ENCODE assay signal across 9 cellular contexts in genomic region chr15:62119224-62119925, GRCh38. TPM values are rescaled to one million over a fixed set of nuclear protein-coding genes. Genes with fewer than 3 reads are reported as not detected.
DNase-seq lines count a peak whose midpoint lies in the region; ATAC-seq, FAIRE-seq and TF ChIP-seq lines count a peak whose summit lies in the region.
"Had no signal": no experiment of that assay in that cellular context is flagged by ENCODE, and none has a peak within 500 bp of the region (broad histone marks: within the 10 kb centered on the region; RNA-seq: fewer than 3 reads in every experiment).

No MANE protein-coding gene starts in this region.

- peak overlapping the region; percentile 86 for H3K27ac Mint-ChIP-seq in MCF 10A (ENCODE audit: low read depth, unreplicated experiment)

- no peak for TF ChIP-seq POLR2A in HepG2 (IDR thresholded peaks at IDR 0.05; ENCODE audit: insufficient read depth in 1 of 2, low read depth in 2 of 2, low read length in 2 of 2)

- ATAC-seq in HepG2: peak; percentile 60; the same call in 2 of the 3 replicates

- 15% methylated on average over 7 of the region's 7 CpGs for WGBS in HepG2 (ENCODE audit: low lambda C conversion rate)
- 48% methylated on average over 7 of the region's 7 CpGs for WGBS in urinary bladder

- POLR2A ChIA-PET in MCF 10A (lab: Yijun Ruan, JAX): interaction anchor here (0.6 to 1.9 kb wide), 15 partner anchors 8 to 266 kb away, joined by 3 to 12 read pairs (median 4); partner anchors contain the start of gene VPS13C
- POLR2A ChIA-PET in HepG2 (lab: Yijun Ruan, JAX): no interaction called here

- TF ChIP-seq RAD21 in HepG2 (CRISPR knock-in tag; IDR thresholded peaks at IDR 0.05): no peak

- H3K4me2 ChIP-seq in HepG2 (ENCODE audit: low read depth, low read length): peak overlapping the region; percentile 66

- H3K27me3 ChIP-seq in HepG2 (ENCODE audit: control insufficient read depth in 1 of 2, insufficient read depth in 2 of 2, low read length in 2 of 2): peaks cover 0 to 7% of the 10 kb centered on the region in 2 experiments; a peak in 2 of 5 replicates

- intact Hi-C loops in MCF 10A (cut with micrococcal nuclease): no loop called here
- intact Hi-C loops in HepG2 (cut with micrococcal nuclease; ENCODE audit: unreplicated experiment): no loop called here

- TF ChIP-seq EP300 in HepG2 (IDR thresholded peaks at IDR 0.05; ENCODE audit: low read depth in 2 of 2, low read length in 2 of 2) (no peak; a peak in 1 of 4 replicates), HepG2 (CRISPR knock-in tag; IDR thresholded peaks at IDR 0.05; ENCODE audit: borderline replicate concordance) (no peak)

- no peaks in the 10 kb centered on the region for H3K9me3 Mint-ChIP-seq in MCF 10A (ENCODE audit: unreplicated experiment)

- H3K4me1 ChIP-seq in HepG2 (ENCODE audit: insufficient read depth, low read length) (peaks cover 25% of the 10 kb centered on the region), urinary bladder (ENCODE audit: insufficient read depth) (no peaks in the 10 kb centered on the region)

- TF ChIP-seq CTCF in MCF 10A (IDR thresholded peaks at IDR 0.05; ENCODE audit: unreplicated experiment) (no peak), HepG2 (CRISPR knock-in tag; IDR thresholded peaks at IDR 0.05) (no peak)

- no peak for FAIRE-seq in HepG2 (lab: Jason Lieb, UNC)
- FAIRE-seq: TTC549 had no signal

- H3K27ac ChIP-seq in HepG2 (ENCODE audit: extremely low read length, insufficient read depth, low read length) (no peak overlapping the region), urinary bladder (ENCODE audit: low read depth) (peak overlapping the region; percentile 27)

- no peaks in the 10 kb centered on the region for H3K27me3 Mint-ChIP-seq in MCF 10A (ENCODE audit: insufficient read depth, unreplicated experiment)

- BruUV-seq in MCF 10A (replicated peaks; lab: Mats Ljungman, UMichigan) (TSS peak; percentile 94), HepG2 (replicated peaks; lab: Mats Ljungman, UMichigan) (no TSS peak)

- peaks cover 29% of the 10 kb centered on the region for H3K4me1 Mint-ChIP-seq in MCF 10A (ENCODE audit: insufficient read depth, unreplicated experiment)

- H3K36me3 ChIP-seq in HepG2 (replicated peaks in 1 of 2; ENCODE audit: control insufficient read depth in 1 of 2, insufficient read depth in 2 of 2, low read length in 2 of 2) (no peaks in the 10 kb centered on the region), urinary bladder (ENCODE audit: insufficient read depth) (no peaks in the 10 kb centered on the region)

- CTCF ChIA-PET in MCF 10A (lab: Yijun Ruan, JAX) (interaction anchor here (0.6 to 1.2 kb wide), 7 partner anchors 9 to 268 kb away, joined by 3 to 5 read pairs (median 3); no protein-coding TSS in a partner anchor), HepG2 (lab: Yijun Ruan, JAX; ENCODE audit: low intra/inter-chr PET ratio, low total read pairs) (no interaction called here)

- H3K9ac ChIP-seq in HepG2 (ENCODE audit: insufficient read depth, low read depth, low read length): peak overlapping the region; percentile 37; the same call in 1 of the 2 replicates

- H2AFZ ChIP-seq in HepG2 (ENCODE audit: low read length): peak overlapping the region; percentile 79

- H3K79me2 ChIP-seq in HepG2 (ENCODE audit: insufficient read depth, low read length): no peaks in the 10 kb centered on the region

- H3K9me3 ChIP-seq in HepG2 (ENCODE audit: low read length): no peaks in the 10 kb centered on the region

- DNase-seq in GM04504 (ENCODE audit: low read depth) (peak; percentile 85), NOMO-1 treated with dmso at 0.1 percent for 144 hours (lab: John Stamatoyannopoulos, UW; ENCODE audit: unreplicated experiment) (peak; percentile 28), MCF 10A (ENCODE audit: unreplicated experiment) (peak; percentile 94), HepG2 (ENCODE audit: low spot score) (peak; percentile 51), NCI-H524 treated with DMSO at 0.1 percent for 48 hours (lab: John Stamatoyannopoulos, UW) (no peak), NCI-H2196 treated with DMSO at 0.1 percent for 48 hours (lab: John Stamatoyannopoulos, UW; ENCODE audit: unreplicated experiment) (no peak)
- no peak for DNase-seq in effector CD4-positive, alpha-beta T cell

- no peaks in the 10 kb centered on the region for H4K20me1 ChIP-seq in HepG2 (ENCODE audit: insufficient read depth, low read length)

- in situ Hi-C loops in HepG2 (cut with HindIII; ENCODE audit: extremely low pct_ligation_motif_present, low pct_unique_long_range_greater_than_20kb): no loop called here

- peak overlapping the region in 2 of 3 experiments; percentile 4 to 32; a peak in 1 of 6 replicates for H3K4me3 ChIP-seq in HepG2 (replicated peaks in 1 of 3; ENCODE audit: insufficient read depth in 1 of 3, low read depth in 2 of 3, low read length in 3 of 3)
- H3K4me3 ChIP-seq in urinary bladder (ENCODE audit: low read depth, low read length): no peak overlapping the region

- H3K4me3 Mint-ChIP-seq in MCF 10A (ENCODE audit: unreplicated experiment): peak overlapping the region; percentile 61

- H3K36me3 Mint-ChIP-seq in MCF 10A (ENCODE audit: insufficient read depth, unreplicated experiment): peaks cover 4% of the 10 kb centered on the region

RNA-seq across cellular contexts. Expression of gene C2CD4B, which starts 45.7 kb away (rescaled TPM):
- total RNA-seq in MCF 10A (2022): not detected in 2 replicates
- not detected in 2 replicates for total RNA-seq in HepG2 (2016; rRNA removed; fragmentation: Illumina TruSeq; extraction: Trizol)
- not detected in 2 replicates for total RNA-seq in HepG2 (2016; cell fraction: cytosol; rRNA removed; fragmentation: Illumina TruSeq; extraction: Trizol; ENCODE audit: low read depth)
- not detected in 2 replicates for total RNA-seq in HepG2 (2016; cell fraction: insoluble cytoplasmic fraction; rRNA removed; fragmentation: Illumina TruSeq; extraction: Trizol)
- not detected in 2 replicates for total RNA-seq in HepG2 (2016; cell fraction: membrane; rRNA removed; fragmentation: Illumina TruSeq; extraction: Trizol)
- not detected in 2 replicates for total RNA-seq in HepG2 (2016; cell fraction: nucleus; rRNA removed; fragmentation: Illumina TruSeq; extraction: Trizol)
- polyA plus RNA-seq in HepG2 (2011; rRNA removed): not detected in 2 replicates
- polyA plus RNA-seq in HepG2 (2011; cell fraction: cytosol; rRNA removed): not detected in 2 replicates
- not detected in 2 replicates for polyA plus RNA-seq in HepG2 (2011; cell fraction: nucleus; rRNA removed)
- not detected in 2 replicates for polyA plus RNA-seq in HepG2 (2012)
- polyA plus RNA-seq in HepG2 (2016; cell fraction: cytosol; fragmentation: Illumina TruSeq; extraction: Trizol; ENCODE audit: low read depth): not detected in 2 replicates
- not detected in 2 replicates for polyA plus RNA-seq in HepG2 (2016; cell fraction: insoluble cytoplasmic fraction; fragmentation: Illumina TruSeq; extraction: Trizol; ENCODE audit: low read depth)
- not detected in 2 replicates for polyA plus RNA-seq in HepG2 (2016; cell fraction: membrane; fragmentation: Illumina TruSeq; extraction: Trizol; ENCODE audit: low read depth)
- not detected in 2 replicates for polyA plus RNA-seq in HepG2 (2016; cell fraction: nucleus; fragmentation: Illumina TruSeq; extraction: Trizol; ENCODE audit: insufficient read depth, low read depth)
- not detected in 2 replicates for polyA minus RNA-seq in HepG2 (2011; rRNA and poly(A)+ RNA removed; ENCODE audit: low replicate concordance)
- polyA minus RNA-seq in HepG2 (2011; cell fraction: cytosol; rRNA and poly(A)+ RNA removed): not detected in 2 replicates
- polyA minus RNA-seq in HepG2 (2011; cell fraction: nucleus; rRNA and poly(A)+ RNA removed): not detected in 2 replicates
- 2.2 TPM for total RNA-seq in urinary bladder
- 1.5 TPM for polyA plus RNA-seq in urinary bladder

RNA-seq across cellular contexts. Expression of gene C2CD4A, which starts 52.6 kb away (rescaled TPM):
- total RNA-seq in MCF 10A (2022): 0.16 TPM in 1 of 2 replicates, not detected in the other
- total RNA-seq in HepG2 (2016; rRNA removed; fragmentation: Illumina TruSeq; extraction: Trizol): 0.17 and 0.20 TPM in 2 replicates
- total RNA-seq in HepG2 (2016; cell fraction: cytosol; rRNA removed; fragmentation: Illumina TruSeq; extraction: Trizol; ENCODE audit: low read depth): 0.09 and 0.10 TPM in 2 replicates
- total RNA-seq in HepG2 (2016; cell fraction: insoluble cytoplasmic fraction; rRNA removed; fragmentation: Illumina TruSeq; extraction: Trizol): 0.26 and 0.34 TPM in 2 replicates
- 0.22 and 0.28 TPM in 2 replicates for total RNA-seq in HepG2 (2016; cell fraction: membrane; rRNA removed; fragmentation: Illumina TruSeq; extraction: Trizol)
- total RNA-seq in HepG2 (2016; cell fraction: nucleus; rRNA removed; fragmentation: Illumina TruSeq; extraction: Trizol): 0.16 and 0.25 TPM in 2 replicates
- not detected in 2 replicates for polyA plus RNA-seq in HepG2 (2011; rRNA removed)
- not detected in 2 replicates for polyA plus RNA-seq in HepG2 (2011; cell fraction: cytosol; rRNA removed)
- 0.03 TPM in 1 of 2 replicates, not detected in the other for polyA plus RNA-seq in HepG2 (2011; cell fraction: nucleus; rRNA removed)
- polyA plus RNA-seq in HepG2 (2012): not detected in 2 replicates
- not detected in 2 replicates for polyA plus RNA-seq in HepG2 (2016; cell fraction: cytosol; fragmentation: Illumina TruSeq; extraction: Trizol; ENCODE audit: low read depth)
- polyA plus RNA-seq in HepG2 (2016; cell fraction: insoluble cytoplasmic fraction; fragmentation: Illumina TruSeq; extraction: Trizol; ENCODE audit: low read depth): 0.30 and 0.31 TPM in 2 replicates
- polyA plus RNA-seq in HepG2 (2016; cell fraction: membrane; fragmentation: Illumina TruSeq; extraction: Trizol; ENCODE audit: low read depth): 0.08 TPM in 1 of 2 replicates, not detected in the other
- 0.30 and 0.51 TPM in 2 replicates for polyA plus RNA-seq in HepG2 (2016; cell fraction: nucleus; fragmentation: Illumina TruSeq; extraction: Trizol; ENCODE audit: insufficient read depth, low read depth)
- 0.04 TPM in 1 of 2 replicates, not detected in the other for polyA minus RNA-seq in HepG2 (2011; rRNA and poly(A)+ RNA removed; ENCODE audit: low replicate concordance)
- not detected in 2 replicates for polyA minus RNA-seq in HepG2 (2011; cell fraction: cytosol; rRNA and poly(A)+ RNA removed)
- polyA minus RNA-seq in HepG2 (2011; cell fraction: nucleus; rRNA and poly(A)+ RNA removed): not detected in 2 replicates
- 0.11 TPM for total RNA-seq in urinary bladder
- 0.05 TPM for polyA plus RNA-seq in urinary bladder

RNA-seq across cellular contexts. Expression of gene VPS13C, which starts 59.1 kb away (rescaled TPM):
- total RNA-seq in MCF 10A (2022): 47.4 and 58.7 TPM in 2 replicates
- total RNA-seq in HepG2 (2016; rRNA removed; fragmentation: Illumina TruSeq; extraction: Trizol): 26.8 and 27.6 TPM in 2 replicates
- total RNA-seq in HepG2 (2016; cell fraction: cytosol; rRNA removed; fragmentation: Illumina TruSeq; extraction: Trizol; ENCODE audit: low read depth): 3.3 and 3.6 TPM in 2 replicates
- 24.0 and 25.4 TPM in 2 replicates for total RNA-seq in HepG2 (2016; cell fraction: insoluble cytoplasmic fraction; rRNA removed; fragmentation: Illumina TruSeq; extraction: Trizol)
- total RNA-seq in HepG2 (2016; cell fraction: membrane; rRNA removed; fragmentation: Illumina TruSeq; extraction: Trizol): 3.6 and 4.9 TPM in 2 replicates
- 89.1 and 91.0 TPM in 2 replicates for total RNA-seq in HepG2 (2016; cell fraction: nucleus; rRNA removed; fragmentation: Illumina TruSeq; extraction: Trizol)
- polyA plus RNA-seq in HepG2 (2011; rRNA removed): 9.1 and 10.9 TPM in 2 replicates
- 3.6 and 5.3 TPM in 2 replicates for polyA plus RNA-seq in HepG2 (2011; cell fraction: cytosol; rRNA removed)
- polyA plus RNA-seq in HepG2 (2011; cell fraction: nucleus; rRNA removed): 21.5 and 22.4 TPM in 2 replicates
- polyA plus RNA-seq in HepG2 (2012): 13.0 and 13.7 TPM in 2 replicates
- 0.58 and 0.61 TPM in 2 replicates for polyA plus RNA-seq in HepG2 (2016; cell fraction: cytosol; fragmentation: Illumina TruSeq; extraction: Trizol; ENCODE audit: low read depth)
- 10.6 and 13.4 TPM in 2 replicates for polyA plus RNA-seq in HepG2 (2016; cell fraction: insoluble cytoplasmic fraction; fragmentation: Illumina TruSeq; extraction: Trizol; ENCODE audit: low read depth)
- 0.87 and 1.5 TPM in 2 replicates for polyA plus RNA-seq in HepG2 (2016; cell fraction: membrane; fragmentation: Illumina TruSeq; extraction: Trizol; ENCODE audit: low read depth)
- 51.1 and 54.5 TPM in 2 replicates for polyA plus RNA-seq in HepG2 (2016; cell fraction: nucleus; fragmentation: Illumina TruSeq; extraction: Trizol; ENCODE audit: insufficient read depth, low read depth)
- 35.0 and 40.3 TPM in 2 replicates for polyA minus RNA-seq in HepG2 (2011; rRNA and poly(A)+ RNA removed; ENCODE audit: low replicate concordance)
- 33.1 and 34.0 TPM in 2 replicates for polyA minus RNA-seq in HepG2 (2011; cell fraction: cytosol; rRNA and poly(A)+ RNA removed)
- polyA minus RNA-seq in HepG2 (2011; cell fraction: nucleus; rRNA and poly(A)+ RNA removed): 230 and 238 TPM in 2 replicates
- total RNA-seq in urinary bladder: 202 TPM
- polyA plus RNA-seq in urinary bladder: 19.5 TPM

Comparison
In these comparisons a context has a peak if more than half of its experiments do, and no peak if none do; other contexts are left out.
1. DNase-seq: peak in GM04504 (single experiment), NOMO-1 treated with dmso at 0.1 percent for 144 hours (single experiment), MCF 10A (single experiment) and HepG2 (single experiment); none in NCI-H524 treated with DMSO at 0.1 percent for 48 hours (single experiment), NCI-H2196 treated with DMSO at 0.1 percent for 48 hours (single experiment) and effector CD4-positive, alpha-beta T cell (single experiment).